ENCODE assay signal across 7 cellular contexts in genomic region chr19:16899566-16900075, GRCh38. TPM values are rescaled to one million over a fixed set of nuclear protein-coding genes. Genes with fewer than 3 reads are reported as not detected.
A peak's percentile ranks its signal among the peaks of the same experiment; 100 is the strongest.
DNase-seq lines count a peak whose midpoint lies in the region; ATAC-seq and TF ChIP-seq lines count a peak whose summit lies in the region.

No MANE protein-coding gene starts in this region.

- intact Hi-C loops in activated T-helper 1 cell treated with anti-CD3 and anti-CD28 coated beads, Interleukin-12 subunit alpha, Interleukin-12 subunit beta, Interleukin-2, Interleukin-4 antibody, amounts not matched to agents 30 ng/mL and 10 ng/mL and 1 ng/mL, durations not matched to agents 14 hours and 24 hours and 36 hours (cut with micrococcal nuclease): loop anchor here (1.0 to 5.0 kb wide), 3 partner anchors 121 to 272 kb away; partner anchors contain the start of gene MED26
- intact Hi-C loops in sigmoid colon (cut with DNase I): no loop called here

- DNase-seq in G401 (ENCODE audit: low spot score) (peak; percentile 2), LHCN-M2 (ENCODE audit: low read depth) (peak; percentile 11), iPS-NIHi7 (ENCODE audit: extremely low spot score) (peak; percentile 78), sigmoid colon (no peak), NCI-H2227 treated with DMSO at 0.1 percent for 48 hours (lab: John Stamatoyannopoulos, UW) (no peak)
- DNase-seq in activated T-helper 1 cell treated with anti-CD3 and anti-CD28 coated beads, Interleukin-12 subunit alpha, Interleukin-12 subunit beta, Interleukin-2, Interleukin-4 antibody, amounts not matched to agents 30 ng/mL and 10 ng/mL and 1 ng/mL, durations not matched to agents 14 hours and 24 hours and 36 hours (ENCODE audit: low spot score): no peak

- peaks cover 19% of the 10 kb centered on the region for H3K27me3 Mint-ChIP-seq in activated T-helper 1 cell treated with anti-CD3 and anti-CD28 coated beads, Interleukin-12 subunit alpha, Interleukin-12 subunit beta, Interleukin-2, Interleukin-4 antibody, amounts not matched to agents 30 ng/mL and 10 ng/mL and 1 ng/mL, durations not matched to agents 14 hours and 24 hours and 36 hours (ENCODE audit: insufficient read depth)

- no peak for TF ChIP-seq POLR2A in sigmoid colon (IDR thresholded peaks at IDR 0.05)

- 18 to 28% methylated on average over 7 of the region's 7 CpGs for WGBS in sigmoid colon, 2 donors

- no peaks in the 10 kb centered on the region for H3K36me3 Mint-ChIP-seq in activated T-helper 1 cell treated with anti-CD3 and anti-CD28 coated beads, Interleukin-12 subunit alpha, Interleukin-12 subunit beta, Interleukin-2, Interleukin-4 antibody, amounts not matched to agents 30 ng/mL and 10 ng/mL and 1 ng/mL, durations not matched to agents 14 hours and 24 hours and 36 hours (ENCODE audit: low read depth)

- peak in 1 of 4 experiments; percentile 15 for TF ChIP-seq CTCF in sigmoid colon (IDR thresholded peaks at IDR 0.05)

- no peaks in the 10 kb centered on the region for H3K9me3 Mint-ChIP-seq in activated T-helper 1 cell treated with anti-CD3 and anti-CD28 coated beads, Interleukin-12 subunit alpha, Interleukin-12 subunit beta, Interleukin-2, Interleukin-4 antibody, amounts not matched to agents 30 ng/mL and 10 ng/mL and 1 ng/mL, durations not matched to agents 14 hours and 24 hours and 36 hours

- no peak for TF ChIP-seq EP300 in sigmoid colon (IDR thresholded peaks at IDR 0.05)

- no peak overlapping the region for H3K27ac ChIP-seq in sigmoid colon

- no peak overlapping the region for H3K4me3 ChIP-seq in sigmoid colon

- H3K27me3 ChIP-seq in sigmoid colon: peaks cover 10 to 17% (median 12%) of the 10 kb centered on the region in 3 donors

- H3K4me3 Mint-ChIP-seq in activated T-helper 1 cell treated with anti-CD3 and anti-CD28 coated beads, Interleukin-12 subunit alpha, Interleukin-12 subunit beta, Interleukin-2, Interleukin-4 antibody, amounts not matched to agents 30 ng/mL and 10 ng/mL and 1 ng/mL, durations not matched to agents 14 hours and 24 hours and 36 hours: peak overlapping the region; percentile 1

- H3K36me3 ChIP-seq in sigmoid colon: no peaks in the 10 kb centered on the region

- in situ Hi-C loops in G401 (cut with HindIII; ENCODE audit: low sequenced_read_pairs): no loop called here

- peaks cover 0 to 25% (median 10%) of the 10 kb centered on the region in 4 donors for H3K4me1 ChIP-seq in sigmoid colon

- H3K4me1 Mint-ChIP-seq in activated T-helper 1 cell treated with anti-CD3 and anti-CD28 coated beads, Interleukin-12 subunit alpha, Interleukin-12 subunit beta, Interleukin-2, Interleukin-4 antibody, amounts not matched to agents 30 ng/mL and 10 ng/mL and 1 ng/mL, durations not matched to agents 14 hours and 24 hours and 36 hours (ENCODE audit: low read depth): peaks cover 17% of the 10 kb centered on the region

- ATAC-seq in HG03432 (IDR thresholded peaks at IDR 0.05; ENCODE audit: unreplicated experiment): no peak

- no peaks in the 10 kb centered on the region for H3K9me3 ChIP-seq in sigmoid colon

- H3K27ac Mint-ChIP-seq in activated T-helper 1 cell treated with anti-CD3 and anti-CD28 coated beads, Interleukin-12 subunit alpha, Interleukin-12 subunit beta, Interleukin-2, Interleukin-4 antibody, amounts not matched to agents 30 ng/mL and 10 ng/mL and 1 ng/mL, durations not matched to agents 14 hours and 24 hours and 36 hours: no peak overlapping the region

RNA-seq across cellular contexts. Expression of gene F2RL3, which starts 10.8 kb away (rescaled TPM):
- not detected in 2 replicates for total RNA-seq in G401 (2014; rRNA removed; shearing (Covaris generic))
- not detected in 2 replicates for total RNA-seq in LHCN-M2 (2014; rRNA removed)
- polyA plus RNA-seq in LHCN-M2 (2012): not detected
- not detected in 2 replicates for total RNA-seq in activated T-helper 1 cell treated with anti-CD3 and anti-CD28 coated beads, Interleukin-12 subunit alpha, Interleukin-12 subunit beta, Interleukin-2, Interleukin-4 antibody, amounts not matched to agents 30 ng/mL and 10 ng/mL and 1 ng/mL, durations not matched to agents 14 hours and 24 hours and 36 hours
- total RNA-seq in sigmoid colon: 1 to 10 TPM; 1.8 to 3.9 (median 1.9) TPM
- polyA plus RNA-seq in sigmoid colon: 1 to 10 TPM in 2 of 3 donors, under 1 TPM in 1; 0.69 to 3.5 (median 2.4) TPM

Comparison
In these comparisons a context has a peak if more than half of its experiments do, and no peak if none do; other contexts are left out.
1. DNase-seq: peak in G401 (single experiment), LHCN-M2 (single experiment) and iPS-NIHi7 (single experiment); none in activated T-helper 1 cell treated with anti-CD3 and anti-CD28 coated beads, Interleukin-12 subunit alpha, Interleukin-12 subunit beta, Interleukin-2, Interleukin-4 antibody, amounts not matched to agents 30 ng/mL and 10 ng/mL and 1 ng/mL, durations not matched to agents 14 hours and 24 hours and 36 hours (single experiment), sigmoid colon (single experiment) and NCI-H2227 treated with DMSO at 0.1 percent for 48 hours (single experiment).